Comparison of ENCODE assay signal across 18 cellular contexts in genomic region chr17:50164697-50164988, GRCh38. TPM values are rescaled to one million over a fixed set of nuclear protein-coding genes. Genes with fewer than 3 reads are reported as not detected.
"Had no signal": no experiment of that assay in that cellular context is flagged by ENCODE, and none has a peak within 500 bp of the region (broad histone marks: within the 10 kb centered on the region; RNA-seq: fewer than 3 reads in every experiment).

No MANE protein-coding gene starts in this region.

- H3K27ac ChIP-seq: epithelial cell of prostate, testis had no signal

- H3K9me3 ChIP-seq: sigmoid colon, testis, uterus had no signal

- H3K4me3 ChIP-seq: coronary artery, lung, testis, uterus had no signal

- DNase-seq: activated CD4-positive, alpha-beta T cell treated with anti-CD3 and anti-CD28 coated beads, Interleukin-2, amount 50 U/mL, for 1 hour; activated naive CD4-positive, alpha-beta T cell treated with anti-CD3 and anti-CD28 coated beads, Interleukin-2, amount 10 ng/mL, durations not matched to agents 7 days and 5 days; activated T-cell treated with anti-CD3 and anti-CD28 coated beads for 4 hours; central memory CD4-positive, alpha-beta T cell; effector memory CD8-positive, alpha-beta T cell; naive B cell; sigmoid colon; stimulated activated CD4-positive, alpha-beta T cell treated with anti-CD3 and anti-CD28 coated beads, Interleukin-2, amount 100 ng/mL, for 48 hours; stimulated activated CD8-positive, alpha-beta memory T cell treated with anti-CD3 and anti-CD28 coated beads, Interleukin-4, amount 100 ng/mL, for 48 hours; stimulated activated naive CD8-positive, alpha-beta T cell treated with anti-CD3 and anti-CD28 coated beads, Interleukin-15, amount 100 ng/mL, for 72 hours; T-helper 17 cell; testis; uterus had no signal

- ATAC-seq: activated T-helper 17 cell treated with anti-CD3 and anti-CD28 coated beads, Interleukin-2, amount 50 U/mL, for 72 hours; effector memory CD8-positive, alpha-beta T cell; stimulated activated naive CD8-positive, alpha-beta T cell treated with anti-CD3 and anti-CD28 coated beads, Interleukin-15, amount 100 ng/mL, for 72 hours; T-helper 17 cell had no signal

- H3K36me3 ChIP-seq: sigmoid colon, uterus had no signal

- H3K27me3 ChIP-seq: sigmoid colon, testis, uterus had no signal

RNA-seq across cellular contexts. Expression of gene SGCA, which starts 1.2 kb away (rescaled TPM):
- total RNA-seq: activated CD8-positive, alpha-beta memory T cell treated with anti-CD3 and anti-CD28 coated beads for 36 hours; activated T-helper 17 cell treated with anti-CD3 and anti-CD28 coated beads, Interleukin-2, amount 50 U/mL, for 72 hours; T-helper 17 cell had no signal
